In genomic region chr5:91382530-91383026, GRCh38 we compare ENCODE assay signal across 8 cellular contexts. TPM values are rescaled to one million over a fixed set of nuclear protein-coding genes. Genes with fewer than 3 reads are reported as not detected.
DNase-seq lines count a peak whose midpoint lies in the region; ATAC-seq, FAIRE-seq and TF ChIP-seq lines count a peak whose summit lies in the region.

No MANE protein-coding gene starts in this region.

- no peak for FAIRE-seq in bronchial epithelial cell (lab: Jason Lieb, UNC)

- peak overlapping the region; percentile 53 for H3K18ac ChIP-seq in IMR-90 (ENCODE audit: low read depth, low read length)

- peak overlapping the region; percentile 72 for H3K4ac ChIP-seq in IMR-90 (ENCODE audit: low read depth, low read length)

- CTCF ChIA-PET in CD8-positive, alpha-beta memory T cell (lab: Charles Lee): interaction anchor here (0.5 to 8.8 kb wide), 9 partner anchors 17 to 162 kb away, joined by 3 to 137 read pairs (median 12); no protein-coding TSS in a partner anchor
- CTCF ChIA-PET in IMR-90 (lab: Yijun Ruan, JAX): interaction anchor here (1.0 to 3.6 kb wide), 3 partner anchors 274 to 451 kb away, joined by 4 to 20 read pairs (median 19); no protein-coding TSS in a partner anchor

- H3K9me3 Mint-ChIP-seq in CD8-positive, alpha-beta memory T cell: no peaks in the 10 kb centered on the region
- H3K9me3 Mint-ChIP-seq in stimulated activated effector memory CD8-positive, alpha-beta T cell treated with anti-CD3 and anti-CD28 coated beads, Interleukin-12 subunit alpha, Interleukin-12 subunit beta, amount 100 ng/mL, for 72 hours: no peaks in the 10 kb centered on the region

- peak overlapping the region; percentile 37; the same call in 1 of the 2 replicates for H3K4me2 ChIP-seq in IMR-90 (ENCODE audit: low read depth, low read length)

- peaks cover 25% of the 10 kb centered on the region for H3K4me1 ChIP-seq in CD8-positive, alpha-beta memory T cell (ENCODE audit: insufficient read depth, low read length)
- H3K4me1 ChIP-seq in IMR-90 (ENCODE audit: control insufficient read depth, insufficient read depth, low read length): no peaks in the 10 kb centered on the region

- H3K14ac ChIP-seq in IMR-90 (replicated peaks; ENCODE audit: low read depth, low read length): peak overlapping the region; percentile 95

- H3K36me3 Mint-ChIP-seq in CD8-positive, alpha-beta memory T cell: peaks cover 0 to 49% (median 3%) of the 10 kb centered on the region in 3 donors
- peaks cover 59% of the 10 kb centered on the region for H3K36me3 Mint-ChIP-seq in stimulated activated effector memory CD8-positive, alpha-beta T cell treated with anti-CD3 and anti-CD28 coated beads, Interleukin-12 subunit alpha, Interleukin-12 subunit beta, amount 100 ng/mL, for 72 hours

- peak overlapping the region; percentile 94 for H3K23ac ChIP-seq in IMR-90 (ENCODE audit: low read depth, low read length)

- H4K8ac ChIP-seq in IMR-90 (ENCODE audit: low read depth in 2 of 2, low read length in 2 of 2): peak overlapping the region in 1 of 2 experiments; percentile 65; a peak in 3 of 4 replicates

- H3K9me3 ChIP-seq in CD8-positive, alpha-beta memory T cell (ENCODE audit: low read length): no peaks in the 10 kb centered on the region
- no peaks in the 10 kb centered on the region for H3K9me3 ChIP-seq in IMR-90 (ENCODE audit: control insufficient read depth, insufficient read depth, low read length)

- H3K27ac ChIP-seq in CD8-positive, alpha-beta memory T cell (ENCODE audit: low read depth, low read length): peak overlapping the region; percentile 100
- H3K27ac ChIP-seq in IMR-90 (ENCODE audit: insufficient read depth, low read length): peak overlapping the region; percentile 53

- H3K27me3 ChIP-seq in CD8-positive, alpha-beta memory T cell (ENCODE audit: insufficient read depth, low read length, poor library complexity, severe bottlenecking): no peaks in the 10 kb centered on the region
- H3K27me3 ChIP-seq in IMR-90 (ENCODE audit: control insufficient read depth, insufficient read depth, low read length): no peaks in the 10 kb centered on the region
- no peaks in the 10 kb centered on the region for H3K27me3 ChIP-seq in bronchial epithelial cell (ENCODE audit: control insufficient read depth, insufficient read depth, low read length)

- H2BK120ac ChIP-seq in IMR-90 (ENCODE audit: low read depth, low read length): 0 out of 2 replicates have a peak overlapping the region, but pooled peaks have one; percentile 0

- H3K4me1 Mint-ChIP-seq in CD8-positive, alpha-beta memory T cell: peaks cover 33 to 37% (median 34%) of the 10 kb centered on the region in 3 donors
- H3K4me1 Mint-ChIP-seq in stimulated activated effector memory CD8-positive, alpha-beta T cell treated with anti-CD3 and anti-CD28 coated beads, Interleukin-12 subunit alpha, Interleukin-12 subunit beta, amount 100 ng/mL, for 72 hours: peaks cover 24% of the 10 kb centered on the region

- peak overlapping the region; percentile 97 for H3K56ac ChIP-seq in IMR-90 (ENCODE audit: extremely low read depth, insufficient read depth, low read length)

- no peak for TF ChIP-seq RAD21 in IMR-90 (IDR thresholded peaks at IDR 0.05; ENCODE audit: low read length)

- POLR2A ChIA-PET in CD8-positive, alpha-beta memory T cell (lab: Charles Lee): interaction anchor here (0.6 to 3.7 kb wide), 16 partner anchors 8 to 973 kb away, joined by 3 to 29 read pairs (median 5); partner anchors contain the start of genes CETN3 and LYSMD3
- POLR2A ChIA-PET in IMR-90 (lab: Charles Lee; ENCODE audit: unreplicated experiment): interaction anchor here (1.0 to 1.8 kb wide), 6 partner anchors 51 to 460 kb away, joined by 3 to 18 read pairs (median 5); no protein-coding TSS in a partner anchor

- no peak for ATAC-seq in IMR-90 (ENCODE audit: low read depth)
- ATAC-seq in left colon: no peak
- ATAC-seq in stimulated activated effector memory CD8-positive, alpha-beta T cell treated with anti-CD3 and anti-CD28 coated beads, Interleukin-12 subunit alpha, Interleukin-12 subunit beta, amount 100 ng/mL, for 72 hours: no peak
- ATAC-seq in HG03520 (IDR thresholded peaks at IDR 0.05; ENCODE audit: unreplicated experiment): no peak

- in situ Hi-C loops in IMR-90 (cut with MboI; ENCODE audit: low sequenced_read_pairs): no loop called here

- H3K4me3 Mint-ChIP-seq in CD8-positive, alpha-beta memory T cell: peak overlapping the region; percentile 94 to 100 (median 96)
- peak overlapping the region; percentile 96 for H3K4me3 Mint-ChIP-seq in stimulated activated effector memory CD8-positive, alpha-beta T cell treated with anti-CD3 and anti-CD28 coated beads, Interleukin-12 subunit alpha, Interleukin-12 subunit beta, amount 100 ng/mL, for 72 hours

- dilution Hi-C loops in IMR-90 (cut with HindIII; ENCODE audit: low sequenced_read_pairs, unreplicated experiment): no loop called here

- peak overlapping the region; percentile 89 for H2BK5ac ChIP-seq in IMR-90 (ENCODE audit: low read depth, low read length, poor library complexity, severe bottlenecking)

- H2AFZ ChIP-seq in IMR-90 (replicated peaks; ENCODE audit: low read length, poor library complexity): no peak overlapping the region

- no peak overlapping the region for H2BK20ac ChIP-seq in IMR-90 (ENCODE audit: low read depth, low read length)

- no CpG with 5 or more reads among the region's 14 CpGs for WGBS in IMR-90 (ENCODE audit: extremely low coverage in 2 of 2, insufficient read length in 1 of 2), 2 experiments

- H3K79me1 ChIP-seq in IMR-90 (ENCODE audit: low read depth in 1 of 2, low read length in 2 of 2): peaks cover 0 to 4% of the 10 kb centered on the region in 2 experiments; a peak in 1 of 4 replicates

- no peak overlapping the region for H2AK5ac ChIP-seq in IMR-90 (ENCODE audit: low read depth, low read length)

- H4K20me1 ChIP-seq in IMR-90 (ENCODE audit: insufficient read depth, low read length): peaks cover 9% of the 10 kb centered on the region

- BruUV-seq in IMR-90 (replicated peaks; lab: Mats Ljungman, UMichigan): TSS peak; percentile 88

- H2AK9ac ChIP-seq in IMR-90 (replicated peaks; ENCODE audit: low read depth, low read length, poor library complexity): no peak overlapping the region

- peaks cover 8% of the 10 kb centered on the region for H3K36me3 ChIP-seq in CD8-positive, alpha-beta memory T cell (ENCODE audit: insufficient read depth, low read length)
- H3K36me3 ChIP-seq in IMR-90 (ENCODE audit: control insufficient read depth, insufficient read depth, low read length) (no peaks in the 10 kb centered on the region; the same call in 1 of the 2 replicates), bronchial epithelial cell (ENCODE audit: control insufficient read depth, insufficient read depth, low read length) (no peaks in the 10 kb centered on the region)

- H3K27me3 Mint-ChIP-seq in CD8-positive, alpha-beta memory T cell: peaks cover 0 to 2% of the 10 kb centered on the region in 2 donors

- peak overlapping the region; percentile 94 for H3K4me3 ChIP-seq in CD8-positive, alpha-beta memory T cell (ENCODE audit: low read length)
- H3K4me3 ChIP-seq in IMR-90 (ENCODE audit: insufficient read depth, low read depth, low read length): peak overlapping the region; percentile 71
- H3K4me3 ChIP-seq in bronchial epithelial cell (ENCODE audit: low read depth, low read length): peak overlapping the region; percentile 71

- H3K9ac ChIP-seq in IMR-90 (ENCODE audit: low read depth, low read length): peak overlapping the region; percentile 81

- no peaks in the 10 kb centered on the region for H3K9me1 ChIP-seq in IMR-90 (ENCODE audit: insufficient read depth, low read length)

- DNase-seq in CD8-positive, alpha-beta memory T cell: peak in 4 of 5 donors; percentile 8 to 56 (median 44)
- DNase-seq in IMR-90 (peak; percentile 33), SK-N-DZ (ENCODE audit: low spot score) (peak; percentile 55), bronchial epithelial cell (ENCODE audit: low read depth) (peak; percentile 40), left colon (peak; percentile 36 to 52), ureter (ENCODE audit: low spot score) (no peak)
- peak in 1 of 2 donors; percentile 64 for DNase-seq in stimulated activated effector memory CD8-positive, alpha-beta T cell treated with anti-CD3 and anti-CD28 coated beads, Interleukin-12 subunit alpha, Interleukin-12 subunit beta, amount 100 ng/mL, for 72 hours (ENCODE audit: low spot score in 2 of 2)

- peak overlapping the region; percentile 95 to 100 (median 98) for H3K27ac Mint-ChIP-seq in CD8-positive, alpha-beta memory T cell
- H3K27ac Mint-ChIP-seq in stimulated activated effector memory CD8-positive, alpha-beta T cell treated with anti-CD3 and anti-CD28 coated beads, Interleukin-12 subunit alpha, Interleukin-12 subunit beta, amount 100 ng/mL, for 72 hours: peak overlapping the region; percentile 96

- no peak overlapping the region for H2BK15ac ChIP-seq in IMR-90 (ENCODE audit: low read depth, low read length)

- peak overlapping the region; percentile 55 for H4K5ac ChIP-seq in IMR-90 (ENCODE audit: low read depth, low read length)

- TF ChIP-seq CTCF in IMR-90 (conservative IDR thresholded peaks at IDR 0.05; ENCODE audit: low read depth, low read length): no peak
- no peak for TF ChIP-seq CTCF in bronchial epithelial cell (IDR thresholded peaks at IDR 0.05; ENCODE audit: insufficient read depth, low read length, severe bottlenecking)

- TF ChIP-seq POLR2A in IMR-90 (IDR thresholded peaks at IDR 0.05; ENCODE audit: low read depth, low read length): no peak

- intact Hi-C loops in IMR-90 (cut with micrococcal nuclease): loop anchor here (1.0 to 5.0 kb wide), 4 partner anchors 35 to 516 kb away; no protein-coding TSS in a partner anchor
- intact Hi-C loops in left colon (cut with DNase I, micrococcal nuclease): loop anchor here (5.0 to 10.0 kb wide), 3 partner anchors 100 to 278 kb away; no protein-coding TSS in a partner anchor

- H4K91ac ChIP-seq in IMR-90 (ENCODE audit: insufficient read depth, low read depth, low read length): peak overlapping the region; percentile 8

TF ChIP-seq in IMR-90, 13 proteins besides CTCF, POLR2A, EP300 and RAD21:
- TF ChIP-seq MXI1 (IDR thresholded peaks at IDR 0.05; ENCODE audit: borderline replicate concordance, low read depth, low read length): no peak; the same call in 1 of the 2 replicates
- peak; percentile 54; the same call in 1 of the 2 replicates for TF ChIP-seq CHD1 (IDR thresholded peaks at IDR 0.05; ENCODE audit: low read depth, low read length)
- TF ChIP-seq MAFK (IDR thresholded peaks at IDR 0.05; ENCODE audit: low read depth, low read length): no peak

RNA-seq across cellular contexts. Expression of gene ARRDC3, which starts 0.5 kb away (rescaled TPM):
- total RNA-seq in CD8-positive, alpha-beta memory T cell: 10 to 100 TPM; 30.3 to 32.4 TPM
- 54.4 TPM for polyA plus RNA-seq in CD8-positive, alpha-beta memory T cell
- total RNA-seq in IMR-90 (2012; rRNA removed) (82.2 and 86.7 TPM in 2 replicates), bronchial epithelial cell (70.3 and 125 TPM in 2 replicates), left colon (10 to 100 TPM; 14.5 to 33.0 TPM), ureter (111 TPM)
- polyA plus RNA-seq in IMR-90 (2012; rRNA removed): 4.8 and 19.3 TPM in 2 replicates
- 1.5 and 2.1 TPM in 2 replicates for polyA plus RNA-seq in IMR-90 (2012; cell fraction: cytosol; rRNA removed)
- 2.7 and 46.8 TPM in 2 replicates for polyA plus RNA-seq in IMR-90 (2012; cell fraction: nucleus; rRNA removed; ENCODE audit: low replicate concordance)
- 26.6 and 27.0 TPM in 2 replicates for polyA plus RNA-seq in SK-N-DZ (2014; cell fraction: cytosol; rRNA removed)
- polyA plus RNA-seq in SK-N-DZ (2014; cell fraction: nucleus; rRNA removed): 44.7 and 53.7 TPM in 2 replicates
